ENCODE assay signal across 9 cellular contexts in genomic region chr20:35276408-35276807, GRCh38. TPM values are rescaled to one million over a fixed set of nuclear protein-coding genes. Genes with fewer than 3 reads are reported as not detected.
A peak's percentile ranks its signal among the peaks of the same experiment; 100 is the strongest.
DNase-seq lines count a peak whose midpoint lies in the region; ATAC-seq and TF ChIP-seq lines count a peak whose summit lies in the region.
"Had no signal": no experiment of that assay in that cellular context is flagged by ENCODE, and none has a peak within 500 bp of the region (broad histone marks: within the 10 kb centered on the region; RNA-seq: fewer than 3 reads in every experiment).

No MANE protein-coding gene starts in this region.

- H3K27me3 ChIP-seq in CD4-positive, CD25-positive, alpha-beta regulatory T cell (ENCODE audit: control insufficient read depth, insufficient read depth, low read length), result no peaks in the 10 kb centered on the region
- H3K27me3 ChIP-seq in Loucy (ENCODE audit: insufficient read depth, low read length, poor library complexity, severe bottlenecking) (no peaks in the 10 kb centered on the region), neural cell (ENCODE audit: insufficient read depth, low read depth, low read length) (no peaks in the 10 kb centered on the region)

- H3K9me2 ChIP-seq in Loucy (replicated peaks; ENCODE audit: low read depth, low read length) (no peaks in the 10 kb centered on the region), neural cell (ENCODE audit: insufficient read depth, low read length) (no peaks in the 10 kb centered on the region)

- intact Hi-C loops in dendritic cell treated with granulocyte-macrophage colony-stimulating factor and Interleukin-4, amounts not matched to agents 40 ng/mL and 50 ng/mL, for 4 days (cut with micrococcal nuclease), result loop anchor here (5.0 kb wide), 1 partner anchor 184 kb away; the partner anchor contains the start of gene TRPC4AP

- H3K79me2 ChIP-seq in Loucy (ENCODE audit: insufficient read depth, low read length) (peaks cover 26% of the 10 kb centered on the region; the same call in 1 of the 2 replicates), neural cell (replicated peaks; ENCODE audit: insufficient read depth, low read length) (peaks cover 5% of the 10 kb centered on the region)

- H3K27ac ChIP-seq in CD4-positive, CD25-positive, alpha-beta regulatory T cell (ENCODE audit: insufficient read depth, low read length, poor library complexity, severe bottlenecking), result peak overlapping the region; percentile 93
- H3K27ac ChIP-seq in neural cell (ENCODE audit: low read length), result no peak overlapping the region

- H3K4me1 ChIP-seq in CD4-positive, CD25-positive, alpha-beta regulatory T cell (ENCODE audit: control insufficient read depth, insufficient read depth, low read length, poor library complexity, severe bottlenecking), result peaks cover 22% of the 10 kb centered on the region
- peaks cover 3% of the 10 kb centered on the region for H3K4me1 ChIP-seq in Loucy (ENCODE audit: insufficient read depth, low read length, poor library complexity, severe bottlenecking)

- peak overlapping the region; percentile 38 to 97 (median 96) for H3K4me3 Mint-ChIP-seq in CD4-positive, CD25-positive, alpha-beta regulatory T cell
- peak overlapping the region; percentile 100 for H3K4me3 Mint-ChIP-seq in dendritic cell treated with granulocyte-macrophage colony-stimulating factor and Interleukin-4, amounts not matched to agents 40 ng/mL and 50 ng/mL, for 4 days

- H3K27ac Mint-ChIP-seq in CD4-positive, CD25-positive, alpha-beta regulatory T cell, result peak overlapping the region in 2 of 3 donors; percentile 99
- no peak overlapping the region for H3K27ac Mint-ChIP-seq in dendritic cell treated with granulocyte-macrophage colony-stimulating factor and Interleukin-4, amounts not matched to agents 40 ng/mL and 50 ng/mL, for 4 days

- TF ChIP-seq CTCF in Loucy (conservative IDR thresholded peaks at IDR 0.05; ENCODE audit: low read length) (no peak), neural cell (IDR thresholded peaks at IDR 0.05; ENCODE audit: poor library complexity, severe bottlenecking) (no peak)

- H3K36me3 Mint-ChIP-seq in CD4-positive, CD25-positive, alpha-beta regulatory T cell, result peaks cover 18% of the 10 kb centered on the region
- H3K36me3 Mint-ChIP-seq in dendritic cell treated with granulocyte-macrophage colony-stimulating factor and Interleukin-4, amounts not matched to agents 40 ng/mL and 50 ng/mL, for 4 days (ENCODE audit: low read depth), result peaks cover 100% of the 10 kb centered on the region

- H3F3A ChIP-seq in Loucy (ENCODE audit: low read depth) (peaks cover 4% of the 10 kb centered on the region; the same call in 1 of the 2 replicates), neural cell (ENCODE audit: insufficient read depth, low read length, poor library complexity, severe bottlenecking) (no peaks in the 10 kb centered on the region)

- H2AFZ ChIP-seq in Loucy (ENCODE audit: low read length) (no peak overlapping the region), neural cell (ENCODE audit: low read depth, low read length) (no peak overlapping the region)

- peak overlapping the region; percentile 77 for H3K4me3 ChIP-seq in CD4-positive, CD25-positive, alpha-beta regulatory T cell (ENCODE audit: low read depth, low read length)
- H3K4me3 ChIP-seq in Loucy (ENCODE audit: low read length, poor library complexity, severe bottlenecking), result peak overlapping the region; percentile 76
- H3K4me3 ChIP-seq in neural cell (ENCODE audit: low read length), result peak overlapping the region; percentile 77

- peaks cover 4% of the 10 kb centered on the region for H4K20me1 ChIP-seq in Loucy (ENCODE audit: insufficient read depth, low read length, poor library complexity, severe bottlenecking)
- no peaks in the 10 kb centered on the region for H4K20me1 ChIP-seq in neural cell (ENCODE audit: insufficient read depth)

- peak overlapping the region; percentile 83 for H3K9ac ChIP-seq in Loucy (ENCODE audit: low read depth, low read length, poor library complexity, severe bottlenecking)
- peak overlapping the region; percentile 83 for H3K9ac ChIP-seq in neural cell (ENCODE audit: low read length)

- no peaks in the 10 kb centered on the region for H3K27me3 Mint-ChIP-seq in CD4-positive, CD25-positive, alpha-beta regulatory T cell
- H3K27me3 Mint-ChIP-seq in dendritic cell treated with granulocyte-macrophage colony-stimulating factor and Interleukin-4, amounts not matched to agents 40 ng/mL and 50 ng/mL, for 4 days, result no peaks in the 10 kb centered on the region

- H3K9me3 ChIP-seq in CD4-positive, CD25-positive, alpha-beta regulatory T cell (ENCODE audit: control insufficient read depth in 2 of 2, low read length in 2 of 2), result no peaks in the 10 kb centered on the region
- H3K9me3 ChIP-seq in Loucy (ENCODE audit: insufficient read depth, low read depth, low read length), result no peaks in the 10 kb centered on the region
- no peaks in the 10 kb centered on the region for H3K9me3 ChIP-seq in neural cell (ENCODE audit: low read length)

- peaks cover 27% of the 10 kb centered on the region for H3K36me3 ChIP-seq in CD4-positive, CD25-positive, alpha-beta regulatory T cell (ENCODE audit: control insufficient read depth, insufficient read depth, low read length)
- H3K36me3 ChIP-seq in Loucy (ENCODE audit: insufficient read depth, low read length) (peaks cover 32% of the 10 kb centered on the region; the same call in 1 of the 2 replicates), neural cell (ENCODE audit: insufficient read depth, low read length) (no peaks in the 10 kb centered on the region)

- H3K4me2 ChIP-seq in Loucy (ENCODE audit: low read depth, low read length, poor library complexity, severe bottlenecking) (peak overlapping the region; percentile 76), neural cell (ENCODE audit: low read length) (no peak overlapping the region)

- no peaks in the 10 kb centered on the region for H3K9me3 Mint-ChIP-seq in CD4-positive, CD25-positive, alpha-beta regulatory T cell
- no peaks in the 10 kb centered on the region for H3K9me3 Mint-ChIP-seq in dendritic cell treated with granulocyte-macrophage colony-stimulating factor and Interleukin-4, amounts not matched to agents 40 ng/mL and 50 ng/mL, for 4 days

- peaks cover 0 to 40% (median 13%) of the 10 kb centered on the region in 4 donors for H3K4me1 Mint-ChIP-seq in CD4-positive, CD25-positive, alpha-beta regulatory T cell
- peaks cover 54% of the 10 kb centered on the region for H3K4me1 Mint-ChIP-seq in dendritic cell treated with granulocyte-macrophage colony-stimulating factor and Interleukin-4, amounts not matched to agents 40 ng/mL and 50 ng/mL, for 4 days (ENCODE audit: low read depth)

- TF ChIP-seq RAD21 in neural cell (conservative IDR thresholded peaks at IDR 0.05), result no peak

- TF ChIP-seq EP300 in neural cell (conservative IDR thresholded peaks at IDR 0.05; ENCODE audit: poor library complexity, severe bottlenecking), result no peak

- no peak for DNase-seq in CD4-positive, CD25-positive, alpha-beta regulatory T cell
- DNase-seq in stimulated activated CD4-positive, alpha-beta T cell treated with anti-CD3 and anti-CD28 coated beads, Interleukin-1b, Interleukin-23, amount 100 ng/mL, for 48 hours, result no peak
- DNase-seq in mesenteric fat pad (ENCODE audit: low spot score) (no peak), NCI-H2029 (lab: John Stamatoyannopoulos, UW) (no peak)

- ATAC-seq in CD4-positive, CD25-positive, alpha-beta regulatory T cell (ENCODE audit: low read depth in 2 of 2), result no peak
- no peak for ATAC-seq in GM18861 (IDR thresholded peaks at IDR 0.05; ENCODE audit: unreplicated experiment)

TF ChIP-seq in neural cell, 6 proteins besides CTCF, POLR2A, EP300 and RAD21 (continues in another document):
- no peak for TF ChIP-seq SMC3 (conservative IDR thresholded peaks at IDR 0.05; ENCODE audit: poor library complexity)
- no peak for TF ChIP-seq MXI1 (conservative IDR thresholded peaks at IDR 0.05; ENCODE audit: poor library complexity, severe bottlenecking)
- no peak for TF ChIP-seq REST (IDR thresholded peaks at IDR 0.05; ENCODE audit: borderline replicate concordance)
- no peak for TF ChIP-seq POLR2AphosphoS5 (IDR thresholded peaks at IDR 0.05)
- no peak for TF ChIP-seq TAF1 (IDR thresholded peaks at IDR 0.05; ENCODE audit: low read depth)

RNA-seq across cellular contexts. Expression of gene MMP24OS, which starts 1.5 kb away (rescaled TPM):
- total RNA-seq in CD4-positive, CD25-positive, alpha-beta regulatory T cell, result 50.6 TPM
- polyA plus RNA-seq in CD4-positive, CD25-positive, alpha-beta regulatory T cell, result 10 to 100 TPM in 1 of 4 donors, 1 to 10 TPM in 3; 8.7 to 10.2 (median 9.3) TPM
- polyA plus RNA-seq in neural cell, result 7.7 and 8.3 TPM in 2 replicates
- 4.9 and 6.7 TPM in 2 replicates for polyA minus RNA-seq in neural cell
- 87.6 TPM for total RNA-seq in mesenteric fat pad

RNA-seq across cellular contexts. Expression of gene EIF6, which starts 8.2 kb away (rescaled TPM):
- total RNA-seq in CD4-positive, CD25-positive, alpha-beta regulatory T cell, result 52.2 TPM
- 100 to 1,000 TPM; 170 to 203 (median 185) TPM for polyA plus RNA-seq in CD4-positive, CD25-positive, alpha-beta regulatory T cell
- 143 and 154 TPM in 2 replicates for polyA plus RNA-seq in neural cell
- 66.2 and 73.3 TPM in 2 replicates for polyA minus RNA-seq in neural cell
- total RNA-seq in mesenteric fat pad, result 93.1 TPM

RNA-seq across cellular contexts. Expression of gene FAM83C, which starts 15.8 kb away (rescaled TPM):
- total RNA-seq in CD4-positive, CD25-positive, alpha-beta regulatory T cell, result not detected
- not detected for polyA plus RNA-seq in CD4-positive, CD25-positive, alpha-beta regulatory T cell
- not detected in 2 replicates for polyA plus RNA-seq in neural cell
- polyA minus RNA-seq in neural cell, result not detected in 2 replicates
- total RNA-seq in mesenteric fat pad, result not detected
- total RNA-seq: glomerular endothelial cell had no signal

RNA-seq across cellular contexts. Expression of gene MMP24, which starts 49.9 kb away (rescaled TPM):
- not detected for total RNA-seq in CD4-positive, CD25-positive, alpha-beta regulatory T cell
- under 1 TPM; 0.05 to 0.16 (median 0.09) TPM for polyA plus RNA-seq in CD4-positive, CD25-positive, alpha-beta regulatory T cell
- 57.4 and 68.9 TPM in 2 replicates for polyA plus RNA-seq in neural cell
- 127 and 135 TPM in 2 replicates for polyA minus RNA-seq in neural cell
- 0.35 TPM for total RNA-seq in mesenteric fat pad
